Comparison of ENCODE assay signal across 8 cellular contexts in genomic region chr22:50250555-50251471, GRCh38. TPM values are rescaled to one million over a fixed set of nuclear protein-coding genes. Genes with fewer than 3 reads are reported as not detected.
DNase-seq lines count a peak whose midpoint lies in the region; ATAC-seq and TF ChIP-seq lines count a peak whose summit lies in the region.

TSS of gene HDAC10 (minus strand) at chr22:50251265. CDS start at chr22:50251032, 233 bp downstream.

- peak; percentile 80 for ATAC-seq in Right ventricle myocardium inferior

- H3K79me2 ChIP-seq in SK-N-SH (ENCODE audit: insufficient read depth) = peaks cover 26% of the 10 kb centered on the region; the same call in 1 of the 2 replicates

- no peak within 1 kb of the TSS for H2AFZ ChIP-seq in SK-N-SH (ENCODE audit: low read depth)

- DNase-seq in BJ (ENCODE audit: low read depth) = no peak
- peak; percentile 92 for DNase-seq in GM19238 (ENCODE audit: insufficient read length, low spot score)
- DNase-seq in SK-N-SH = peak; percentile 94
- DNase-seq in Right ventricle myocardium inferior (ENCODE audit: missing footprints) = peak; percentile 93
- DNase-seq in progenitor cell of endocrine pancreas (ENCODE audit: low spot score, unreplicated experiment) = peak; percentile 76

- H3K4me1 Mint-ChIP-seq in activated naive CD4-positive, alpha-beta T cell treated with anti-CD3 and anti-CD28 coated beads, Interleukin-2, amount 50 U/mL, for 24 hours = peaks cover 12% of the 10 kb centered on the region
- peaks cover 5% of the 10 kb centered on the region for H3K4me1 Mint-ChIP-seq in progenitor cell of endocrine pancreas (ENCODE audit: low read depth)

- peaks cover 7% of the 10 kb centered on the region for H3K4me1 ChIP-seq in HUES48 (ENCODE audit: control insufficient read depth, insufficient read depth, low read length)
- H3K4me1 ChIP-seq in SK-N-SH (ENCODE audit: control insufficient read depth in 1 of 2, insufficient read depth in 2 of 2, low read depth in 1 of 2, low read length in 1 of 2) = peaks cover 6 to 54% of the 10 kb centered on the region in 2 experiments; a peak in 2 of 4 replicates
- no peaks in the 10 kb centered on the region for H3K4me1 ChIP-seq in urinary bladder (ENCODE audit: insufficient read depth)

- TF ChIP-seq EP300 in SK-N-SH (IDR thresholded peaks at IDR 0.05; ENCODE audit: borderline replicate concordance in 1 of 2, low read depth in 1 of 2, low read length in 1 of 2) = no peak

- H3K27me3 ChIP-seq in BJ (ENCODE audit: control insufficient read depth, insufficient read depth, low read length) (no peaks in the 10 kb centered on the region), HUES48 (ENCODE audit: control insufficient read depth, insufficient read depth, low read length) (no peaks in the 10 kb centered on the region), SK-N-SH (ENCODE audit: insufficient read depth) (no peaks in the 10 kb centered on the region)

- peak within 1 kb of the TSS; percentile 99 for H3K4me2 ChIP-seq in SK-N-SH

- H3K9me3 Mint-ChIP-seq in activated naive CD4-positive, alpha-beta T cell treated with anti-CD3 and anti-CD28 coated beads, Interleukin-2, amount 50 U/mL, for 24 hours = no peaks in the 10 kb centered on the region
- no peaks in the 10 kb centered on the region for H3K9me3 Mint-ChIP-seq in progenitor cell of endocrine pancreas (ENCODE audit: low read depth)

- TF ChIP-seq RAD21 in SK-N-SH (IDR thresholded peaks at IDR 0.05; ENCODE audit: low read length) = no peak

- peak within 1 kb of the TSS; percentile 79 for H3K4me3 Mint-ChIP-seq in activated naive CD4-positive, alpha-beta T cell treated with anti-CD3 and anti-CD28 coated beads, Interleukin-2, amount 50 U/mL, for 24 hours
- H3K4me3 Mint-ChIP-seq in progenitor cell of endocrine pancreas (ENCODE audit: low read depth) = peak within 1 kb of the TSS; percentile 78

- no peak for TF ChIP-seq CTCF in BJ (IDR thresholded peaks at IDR 0.05; ENCODE audit: insufficient read depth, low read depth, low read length)
- no peak for TF ChIP-seq CTCF in SK-N-SH (IDR thresholded peaks at IDR 0.05)
- TF ChIP-seq CTCF in progenitor cell of endocrine pancreas (IDR thresholded peaks at IDR 0.05; ENCODE audit: unreplicated experiment) = no peak

- intact Hi-C loops in Right ventricle myocardium inferior (cut with DNase I) = loop anchor here (2.0 to 5.0 kb wide), 2 partner anchors 92 to 256 kb away; partner anchors contain the start of genes LMF2, NCAPH2 and PPP6R2

- H3K4me3 ChIP-seq in BJ (ENCODE audit: low read depth, low read length) (peak within 1 kb of the TSS; percentile 65), HUES48 (ENCODE audit: low read depth, low read length) (peak within 1 kb of the TSS; percentile 80), SK-N-SH (ENCODE audit: low read depth in 2 of 2, low read length in 1 of 2) (peak within 1 kb of the TSS; percentile 80 to 89), urinary bladder (ENCODE audit: low read depth, low read length) (peak within 1 kb of the TSS; percentile 69)

- POLR2A ChIA-PET in BJ (lab: Charles Lee) (interaction anchor here (0.6 kb wide), 1 partner anchor 82 kb away, joined by 6 read pairs; no protein-coding TSS in a partner anchor), SK-N-SH (lab: Yijun Ruan, JAX) (interaction anchor here (0.9 to 2.1 kb wide), 3 partner anchors 10 to 19 kb away, joined by 4 to 10 read pairs (median 4); no protein-coding TSS in a partner anchor)

- H3K36me3 Mint-ChIP-seq in activated naive CD4-positive, alpha-beta T cell treated with anti-CD3 and anti-CD28 coated beads, Interleukin-2, amount 50 U/mL, for 24 hours = peaks cover 2% of the 10 kb centered on the region
- peaks cover 1% of the 10 kb centered on the region for H3K36me3 Mint-ChIP-seq in progenitor cell of endocrine pancreas (ENCODE audit: insufficient read depth)

- H3K9ac ChIP-seq in HUES48 (ENCODE audit: low read depth, low read length) (peak within 1 kb of the TSS; percentile 63), SK-N-SH (peak within 1 kb of the TSS; percentile 92)

- H3K27me3 Mint-ChIP-seq in activated naive CD4-positive, alpha-beta T cell treated with anti-CD3 and anti-CD28 coated beads, Interleukin-2, amount 50 U/mL, for 24 hours = no peaks in the 10 kb centered on the region
- H3K27me3 Mint-ChIP-seq in progenitor cell of endocrine pancreas = no peaks in the 10 kb centered on the region

- peaks cover 31% of the 10 kb centered on the region for H3F3A ChIP-seq in SK-N-SH (replicated peaks; ENCODE audit: insufficient read depth)

- H4K20me1 ChIP-seq in SK-N-SH (ENCODE audit: insufficient read depth) = 0 out of 2 replicates have a peak, but pooled peaks cover 7% of the 10 kb centered on the region

- no peak within 1 kb of the TSS for H3K27ac Mint-ChIP-seq in activated naive CD4-positive, alpha-beta T cell treated with anti-CD3 and anti-CD28 coated beads, Interleukin-2, amount 50 U/mL, for 24 hours
- H3K27ac Mint-ChIP-seq in progenitor cell of endocrine pancreas = peak within 1 kb of the TSS; percentile 49

- 10% methylated on average over 9 of the region's 80 CpGs for WGBS in SK-N-SH (ENCODE audit: low lambda C conversion rate)
- whole genome bisulfite sequencing in urinary bladder = 1% methylated on average over 80 of the region's 80 CpGs

- H3K9me3 ChIP-seq in HUES48 (ENCODE audit: control insufficient read depth, insufficient read depth, low read length) (no peaks in the 10 kb centered on the region), SK-N-SH (no peaks in the 10 kb centered on the region)

- CTCF ChIA-PET in BJ (lab: Yijun Ruan, JAX) (interaction anchor here (0.7 to 5.6 kb wide), 19 partner anchors 9 to 370 kb away, joined by 3 to 50 read pairs (median 4); partner anchors contain the start of genes DENND6B, MAPK12 and SCO2), SK-N-SH (lab: Yijun Ruan, JAX) (interaction anchor here (0.6 to 4.3 kb wide), 19 partner anchors 9 to 434 kb away, joined by 3 to 72 read pairs (median 4); partner anchors contain the start of genes DENND6B, MAPK11, MAPK12 and SCO2)

- H3K36me3 ChIP-seq in BJ (ENCODE audit: control insufficient read depth, insufficient read depth, low read length) (peaks cover 21% of the 10 kb centered on the region), HUES48 (ENCODE audit: control insufficient read depth, insufficient read depth, low read length) (peaks cover 13% of the 10 kb centered on the region), SK-N-SH (replicated peaks in 1 of 2; ENCODE audit: control insufficient read depth in 1 of 2, insufficient read depth in 2 of 2, low read length in 1 of 2) (peaks cover 5 to 31% of the 10 kb centered on the region in 2 experiments), urinary bladder (ENCODE audit: insufficient read depth) (no peaks in the 10 kb centered on the region)

- H3K9me2 ChIP-seq in SK-N-SH = no peaks in the 10 kb centered on the region

- H3K27ac ChIP-seq in HUES48 (ENCODE audit: low read depth, low read length) (peak within 1 kb of the TSS; percentile 18), SK-N-SH (ENCODE audit: low read depth in 2 of 2, low read length in 1 of 2) (peak within 1 kb of the TSS; percentile 62 to 86), urinary bladder (ENCODE audit: low read depth) (peak within 1 kb of the TSS; percentile 81)

TF ChIP-seq in SK-N-SH, 30 proteins besides CTCF, POLR2A, EP300 and RAD21 (continues in another document):
- TF ChIP-seq EZH2phosphoT487 (IDR thresholded peaks at IDR 0.05; ENCODE audit: borderline replicate concordance, low read depth) (no peak), TAF1 (IDR thresholded peaks at IDR 0.05; ENCODE audit: borderline replicate concordance, low read depth, low read length) (peak; percentile 43; the same call in 1 of the 2 replicates), CHD2 (IDR thresholded peaks at IDR 0.05; ENCODE audit: low read length, partially characterized antibody) (peak; percentile 98), TEAD4 (IDR thresholded peaks at IDR 0.05; ENCODE audit: borderline replicate concordance, insufficient read depth) (no peak), NRF1 (IDR thresholded peaks at IDR 0.05; ENCODE audit: low read depth, low read length) (no peak), RXRA (IDR thresholded peaks at IDR 0.05; ENCODE audit: borderline replicate concordance, low read depth) (no peak), JUND (IDR thresholded peaks at IDR 0.05) (0 out of 2 replicates have a peak, but pooled peaks have one; percentile 11), FOSL2 (IDR thresholded peaks at IDR 0.05; ENCODE audit: borderline replicate concordance, low read depth) (no peak; the same call in 1 of the 2 replicates), REST (IDR thresholded peaks at IDR 0.05; ENCODE audit: low read depth, low read length) (no peak), ELF1 (IDR thresholded peaks at IDR 0.05) (peak; percentile 78; the same call in 1 of the 2 replicates), FOXJ3 (CRISPR knock-in tag; IDR thresholded peaks at IDR 0.05) (no peak)

RNA-seq across cellular contexts. Expression of gene HDAC10, which starts in this region (rescaled TPM):
- polyA plus RNA-seq in BJ (2011; rRNA removed) = 8.8 and 18.2 TPM in 2 replicates
- 9.6 and 9.9 TPM in 2 replicates for polyA minus RNA-seq in BJ (2011; rRNA and poly(A)+ RNA removed)
- 51.9 and 55.1 TPM in 2 replicates for polyA plus RNA-seq in SK-N-SH (2012; rRNA removed)
- 6.6 and 12.2 TPM in 2 replicates for polyA plus RNA-seq in SK-N-SH (2012; cell fraction: cytosol; rRNA removed)
- polyA plus RNA-seq in SK-N-SH (2012; cell fraction: nucleus; rRNA removed) = 513 and 740 TPM in 2 replicates
- 14.5 TPM for total RNA-seq in Right ventricle myocardium inferior
- 73.8 and 81.5 TPM in 2 replicates for total RNA-seq in progenitor cell of endocrine pancreas
- 20.0 TPM for total RNA-seq in urinary bladder
- 32.4 TPM for polyA plus RNA-seq in urinary bladder

Comparison
In these comparisons a context has a peak if more than half of its experiments do, and no peak if none do; other contexts are left out.
1. H3K27ac ChIP-seq: peak in every context shown above with its lines; median percentile 81 in urinary bladder; 74 in SK-N-SH; 18 in HUES48.